ENCODE assay signal across 13 cellular contexts in genomic region chr2:237996041-237996593, GRCh38. TPM values are rescaled to one million over a fixed set of nuclear protein-coding genes. Genes with fewer than 3 reads are reported as not detected.
DNase-seq lines count a peak whose midpoint lies in the region; ATAC-seq and TF ChIP-seq lines count a peak whose summit lies in the region.
"Had no signal": no experiment of that assay in that cellular context is flagged by ENCODE, and none has a peak within 500 bp of the region (broad histone marks: within the 10 kb centered on the region; RNA-seq: fewer than 3 reads in every experiment).

No MANE protein-coding gene starts in this region.

- H3K4me3 ChIP-seq in BJ (ENCODE audit: low read depth, low read length) (no peak overlapping the region), GM23338 (no peak overlapping the region), MM.1S (ENCODE audit: low read length) (no peak overlapping the region)

- peaks cover 42% of the 10 kb centered on the region for H3K4me1 Mint-ChIP-seq in activated naive CD8-positive, alpha-beta T cell treated with anti-CD3 and anti-CD28 coated beads for 36 hours
- H3K4me1 Mint-ChIP-seq in natural killer cell (peaks cover 33 to 39% of the 10 kb centered on the region in 2 donors), GM23338 (no peaks in the 10 kb centered on the region)
- H3K4me1 Mint-ChIP-seq: nephron progenitor cell had no signal

- H3K27me3 ChIP-seq in BJ (ENCODE audit: control insufficient read depth, insufficient read depth, low read length) (no peaks in the 10 kb centered on the region), GM23338 (ENCODE audit: insufficient read depth) (no peaks in the 10 kb centered on the region), MM.1S (replicated peaks; ENCODE audit: insufficient read depth, low read length) (no peaks in the 10 kb centered on the region)

- H3K27ac ChIP-seq in GM23338 (ENCODE audit: low read depth): no peak overlapping the region
- H3K27ac ChIP-seq in MM.1S (ENCODE audit: low read length): no peak overlapping the region

- no peak overlapping the region for H3K4me3 Mint-ChIP-seq in activated naive CD8-positive, alpha-beta T cell treated with anti-CD3 and anti-CD28 coated beads for 36 hours
- H3K4me3 Mint-ChIP-seq in natural killer cell (no peak overlapping the region), GM23338 (no peak overlapping the region)
- H3K4me3 Mint-ChIP-seq: nephron progenitor cell had no signal

- peaks cover 74% of the 10 kb centered on the region for H3K36me3 Mint-ChIP-seq in activated naive CD8-positive, alpha-beta T cell treated with anti-CD3 and anti-CD28 coated beads for 36 hours
- H3K36me3 Mint-ChIP-seq in natural killer cell: no peaks in the 10 kb centered on the region
- peaks cover 33% of the 10 kb centered on the region for H3K36me3 Mint-ChIP-seq in GM23338 (ENCODE audit: low read depth)

- H3K9me3 ChIP-seq in MM.1S (replicated peaks; ENCODE audit: insufficient read depth, low read length): no peaks in the 10 kb centered on the region

- H4K20me1 ChIP-seq in GM23338 (replicated peaks; ENCODE audit: insufficient read depth) (no peaks in the 10 kb centered on the region; the same call in 1 of the 2 replicates), MM.1S (ENCODE audit: insufficient read depth, low read length) (no peaks in the 10 kb centered on the region)

- H3K36me3 ChIP-seq in BJ (ENCODE audit: control insufficient read depth, insufficient read depth, low read length) (peaks cover 2% of the 10 kb centered on the region; the same call in 1 of the 2 replicates), GM23338 (ENCODE audit: insufficient read depth) (no peaks in the 10 kb centered on the region; the same call in 1 of the 2 replicates), MM.1S (replicated peaks; ENCODE audit: insufficient read depth, low read length) (no peaks in the 10 kb centered on the region)

- H3F3A ChIP-seq in GM23338 (replicated peaks; ENCODE audit: low read depth) (no peaks in the 10 kb centered on the region), MM.1S (ENCODE audit: insufficient read depth, low read length) (no peaks in the 10 kb centered on the region)

- no peaks in the 10 kb centered on the region for H3K4me1 ChIP-seq in GM23338 (ENCODE audit: insufficient read depth)
- H3K4me1 ChIP-seq in MM.1S (ENCODE audit: low read length): no peaks in the 10 kb centered on the region

- ATAC-seq in natural killer cell (no peak), GM23338 (no peak)

- no peak overlapping the region for H3K9ac ChIP-seq in MM.1S (ENCODE audit: low read length)

- H3K27me3 Mint-ChIP-seq in activated naive CD8-positive, alpha-beta T cell treated with anti-CD3 and anti-CD28 coated beads for 36 hours: peaks cover 4% of the 10 kb centered on the region
- H3K27me3 Mint-ChIP-seq in natural killer cell (ENCODE audit: low read depth in 2 of 2) (no peaks in the 10 kb centered on the region), GM23338 (ENCODE audit: insufficient read depth, low read depth, poor library complexity) (peaks cover 1% of the 10 kb centered on the region)

- no peak overlapping the region for H3K4me2 ChIP-seq in GM23338
- no peak overlapping the region for H3K4me2 ChIP-seq in MM.1S (ENCODE audit: low read depth, low read length)

- DNase-seq in BJ (ENCODE audit: low read depth) (peak; percentile 50), HEK293T (ENCODE audit: extremely low spot score) (no peak), natural killer cell (no peak), GM23338 (ENCODE audit: low spot score) (no peak), superior temporal gyrus (ENCODE audit: extremely low spot score) (no peak), MM.1S (no peak), iPS-NIHi7 (ENCODE audit: extremely low spot score) (no peak)
- no peak for DNase-seq in activated naive CD8-positive, alpha-beta T cell treated with anti-CD3 and anti-CD28 coated beads for 36 hours
- DNase-seq: activated CD4-positive, alpha-beta T cell treated with anti-CD3 and anti-CD28 coated beads for 4 hours; DND-41; kidney glomerular epithelial cell; NCI-H2227 treated with DMSO at 0.1 percent for 48 hours; nephron progenitor cell had no signal

- H2AFZ ChIP-seq in GM23338 (no peak overlapping the region), MM.1S (ENCODE audit: low read length) (no peak overlapping the region)

- CTCF ChIA-PET in BJ (lab: Yijun Ruan, JAX) (interaction anchor here (0.9 kb wide), 1 partner anchor 23 kb away, joined by 3 read pairs; no protein-coding TSS in a partner anchor), HEK293T (lab: Yijun Ruan, JAX) (no interaction called here)

- peaks cover 9% of the 10 kb centered on the region for H3K9me3 Mint-ChIP-seq in activated naive CD8-positive, alpha-beta T cell treated with anti-CD3 and anti-CD28 coated beads for 36 hours
- no peaks in the 10 kb centered on the region for H3K9me3 Mint-ChIP-seq in natural killer cell
- peaks cover 11% of the 10 kb centered on the region; the same call in 2 of the 3 replicates for H3K9me3 Mint-ChIP-seq in GM23338

- no peak for TF ChIP-seq CTCF in BJ (IDR thresholded peaks at IDR 0.05; ENCODE audit: insufficient read depth, low read depth, low read length)
- TF ChIP-seq CTCF in natural killer cell (IDR thresholded peaks at IDR 0.05): no peak
- TF ChIP-seq CTCF in GM23338 (conservative IDR thresholded peaks at IDR 0.05; ENCODE audit: low read depth in 2 of 2): no peak
- no peak for TF ChIP-seq CTCF in MM.1S (IDR thresholded peaks at IDR 0.05; ENCODE audit: low read length)

- POLR2A ChIA-PET in BJ (lab: Charles Lee): no interaction called here
- POLR2A ChIA-PET in HEK293T (lab: Yijun Ruan, JAX): no interaction called here

- H3K79me2 ChIP-seq in GM23338 (replicated peaks; ENCODE audit: insufficient read depth) (0 out of 2 replicates have a peak, but pooled peaks cover 6% of the 10 kb centered on the region), MM.1S (ENCODE audit: low read length) (no peaks in the 10 kb centered on the region)

- intact Hi-C loops in natural killer cell (cut with micrococcal nuclease): no loop called here

- peak overlapping the region; percentile 95 for H3K27ac Mint-ChIP-seq in activated naive CD8-positive, alpha-beta T cell treated with anti-CD3 and anti-CD28 coated beads for 36 hours
- H3K27ac Mint-ChIP-seq in natural killer cell: peak overlapping the region; percentile 95 to 98
- H3K27ac Mint-ChIP-seq in GM23338: no peak overlapping the region

- no peaks in the 10 kb centered on the region for H3K9me2 ChIP-seq in GM23338 (ENCODE audit: insufficient read depth)
- H3K9me2 ChIP-seq in MM.1S (replicated peaks; ENCODE audit: insufficient read depth, low read length): no peaks in the 10 kb centered on the region

TF ChIP-seq in HEK293T, 16 proteins besides CTCF, POLR2A, EP300 and RAD21:
- TF ChIP-seq TARDBP (IDR thresholded peaks at IDR 0.05) (no peak), ARNT (IDR thresholded peaks at IDR 0.05) (no peak), HDGF (IDR thresholded peaks at IDR 0.05; ENCODE audit: borderline replicate concordance) (no peak), FOXM1 (IDR thresholded peaks at IDR 0.05; ENCODE audit: borderline replicate concordance) (no peak), ZNF384 (IDR thresholded peaks at IDR 0.05) (peak; percentile 65; the same call in 1 of the 2 replicates), ELF4 (IDR thresholded peaks at IDR 0.05) (no peak), FOXK2 (IDR thresholded peaks at IDR 0.05) (no peak), PKNOX1 (IDR thresholded peaks at IDR 0.05) (no peak)

TF ChIP-seq in GM23338, 12 proteins besides CTCF, POLR2A, EP300 and RAD21 (continues in another document):
- TF ChIP-seq STAT1 (IDR thresholded peaks at IDR 0.05; ENCODE audit: unreplicated experiment): no peak
- no peak for TF ChIP-seq JUNB (IDR thresholded peaks at IDR 0.05; ENCODE audit: unreplicated experiment)
- TF ChIP-seq NANOG (IDR thresholded peaks at IDR 0.05; ENCODE audit: borderline replicate concordance): no peak
- TF ChIP-seq CREB1 (CRISPR knock-in tag; IDR thresholded peaks at IDR 0.05; ENCODE audit: low read depth): no peak
- TF ChIP-seq EZH2phosphoT487 (IDR thresholded peaks at IDR 0.05; ENCODE audit: unreplicated experiment): no peak
- no peak for TF ChIP-seq REST (IDR thresholded peaks at IDR 0.05; ENCODE audit: unreplicated experiment)
- TF ChIP-seq POLR2AphosphoS5 (IDR thresholded peaks at IDR 0.05; ENCODE audit: low read depth): no peak
- TF ChIP-seq ZNF331 (CRISPR knock-in tag; IDR thresholded peaks at IDR 0.05; ENCODE audit: low read depth): no peak
- no peak for TF ChIP-seq EZH2 (IDR thresholded peaks at IDR 0.05; ENCODE audit: low read depth, unreplicated experiment)

RNA-seq across cellular contexts. Expression of gene UBE2F, which starts 29.3 kb away (rescaled TPM):
- 47.9 and 67.4 TPM in 2 replicates for polyA plus RNA-seq in BJ (2011; rRNA removed)
- polyA minus RNA-seq in BJ (2011; rRNA and poly(A)+ RNA removed): 13.8 and 15.4 TPM in 2 replicates
- 10 to 100 TPM; 57.9 to 58.9 TPM for total RNA-seq in activated naive CD8-positive, alpha-beta T cell treated with anti-CD3 and anti-CD28 coated beads for 36 hours
- 100 to 1,000 TPM in 1 of 3 donors, 10 to 100 TPM in 2; 82.4 to 135 (median 96.1) TPM for total RNA-seq in natural killer cell
- total RNA-seq in GM23338 (2014; rRNA removed; shearing (Covaris generic)): 56.7 and 106 TPM in 2 replicates
- 91.3 and 98.2 TPM in 2 replicates for polyA plus RNA-seq in GM23338 (2016; fragmentation: Nextera tagmentation; extraction: Ambion mirVana)
